ENCODE assay signal across 8 cellular contexts in genomic region chr9:4741365-4742031, GRCh38. TPM values are rescaled to one million over a fixed set of nuclear protein-coding genes. Genes with fewer than 3 reads are reported as not detected.
DNase-seq lines count a peak whose midpoint lies in the region; ATAC-seq and TF ChIP-seq lines count a peak whose summit lies in the region.

No MANE protein-coding gene starts in this region.

- ATAC-seq in GM21526 (IDR thresholded peaks at IDR 0.05; ENCODE audit: low FRiP score, unreplicated experiment) (no peak), GM18907 (IDR thresholded peaks at IDR 0.05; ENCODE audit: unreplicated experiment) (no peak)

- peaks cover 41% of the 10 kb centered on the region for H3K79me2 ChIP-seq in GM23248 (ENCODE audit: insufficient read depth)

- peak overlapping the region; percentile 94 for H2AFZ ChIP-seq in GM23248

- H4K20me1 ChIP-seq in GM23248 (ENCODE audit: insufficient read depth), result no peaks in the 10 kb centered on the region

- H3K36me3 ChIP-seq in GM23248 (ENCODE audit: low read depth), result no peaks in the 10 kb centered on the region

- in situ Hi-C loops in Caki2 (cut with HindIII; ENCODE audit: low pct_unique_long_range_greater_than_20kb, low sequenced_read_pairs) (no loop called here), GM23248 (cut with MboI) (no loop called here)

- H3K9ac ChIP-seq in GM23248, result peak overlapping the region; percentile 85

- peaks cover 32% of the 10 kb centered on the region for H3F3A ChIP-seq in GM23248 (ENCODE audit: insufficient read depth)

- no peaks in the 10 kb centered on the region for H3K9me2 ChIP-seq in GM23248 (ENCODE audit: insufficient read depth)

- peak overlapping the region; percentile 83 for H3K4me2 ChIP-seq in GM23248 (ENCODE audit: unreplicated experiment)

- H3K4me3 ChIP-seq in GM23248, result peak overlapping the region; percentile 84

- WGBS in GM23248 (ENCODE audit: low coverage in 1 of 2, low lambda C conversion rate in 2 of 2, missing lambda C conversion rate in 2 of 2), 2 experiments, result 4 to 6% methylated on average over 18 to 47 of the region's 52 CpGs

- H3K9me3 ChIP-seq in GM23248 (ENCODE audit: low read depth), result no peaks in the 10 kb centered on the region

- H3K4me1 ChIP-seq in GM23248 (ENCODE audit: insufficient read depth), result peaks cover 24% of the 10 kb centered on the region

- H3K27ac ChIP-seq in GM23248, result peak overlapping the region; percentile 18

- TF ChIP-seq POLR2A in Raji (IDR thresholded peaks at IDR 0.05; ENCODE audit: insufficient read depth, low read depth, low read length), result 0 out of 2 replicates have a peak, but pooled peaks have one; percentile 22

- H3K27me3 ChIP-seq in GM23248 (replicated peaks; ENCODE audit: insufficient read depth), result no peaks in the 10 kb centered on the region

- DNase-seq in Caki2 (ENCODE audit: low read depth) (peak; percentile 41), GM23248 (peak; percentile 35), cerebellar cortex (ENCODE audit: low spot score) (peak; percentile 75), kidney tubule cell (ENCODE audit: low spot score) (peak; percentile 43)
- peak; percentile 36 for DNase-seq in stimulated activated CD8-positive, alpha-beta memory T cell treated with anti-CD3 and anti-CD28 coated beads, Interleukin-4, amount 100 ng/mL, for 48 hours

RNA-seq across cellular contexts. Expression of gene AK3, which starts 0.5 kb away (rescaled TPM):
- 16.9 and 23.7 TPM in 2 replicates for total RNA-seq in Caki2 (2014; rRNA removed; shearing (Covaris generic); ENCODE audit: low replicate concordance)
- 58.4 and 62.8 TPM in 2 replicates for total RNA-seq in GM23248 (2014; rRNA removed; shearing (Covaris generic))
- polyA plus RNA-seq in GM23248 (2016; fragmentation: Nextera tagmentation; extraction: Ambion mirVana), result 80.4 and 83.2 TPM in 2 replicates

RNA-seq across cellular contexts. Expression of gene RCL1, which starts 51.2 kb away (rescaled TPM):
- 5.0 and 7.4 TPM in 2 replicates for total RNA-seq in Caki2 (2014; rRNA removed; shearing (Covaris generic); ENCODE audit: low replicate concordance)
- 4.0 and 7.8 TPM in 2 replicates for total RNA-seq in GM23248 (2014; rRNA removed; shearing (Covaris generic))
- polyA plus RNA-seq in GM23248 (2016; fragmentation: Nextera tagmentation; extraction: Ambion mirVana), result 6.9 and 7.7 TPM in 2 replicates
